ENCODE assay signal across 8 cellular contexts in genomic region chrX:37846558-37846933, GRCh38. TPM values are rescaled to one million over a fixed set of nuclear protein-coding genes. Genes with fewer than 3 reads are reported as not detected.
DNase-seq lines count a peak whose midpoint lies in the region; TF ChIP-seq lines count a peak whose summit lies in the region.

No MANE protein-coding gene starts in this region.

- no peaks in the 10 kb centered on the region for H4K20me1 ChIP-seq in BLaER1

- peak overlapping the region; percentile 61 for H3K4me2 ChIP-seq in BLaER1

- H3K4me1 Mint-ChIP-seq in nephron progenitor cell: no peaks in the 10 kb centered on the region

- in situ Hi-C loops in ACHN (cut with HindIII; ENCODE audit: low pct_ligation_motif_present, low pct_unique_long_range_greater_than_20kb, low sequenced_read_pairs): no loop called here

- H3K4me3 Mint-ChIP-seq in nephron progenitor cell: peak overlapping the region; percentile 74

- intact Hi-C loops in dorsolateral prefrontal cortex (cut with DNase I): no loop called here

- TF ChIP-seq CTCF in dorsolateral prefrontal cortex (IDR thresholded peaks at IDR 0.05 in 54 of 56, conservative IDR thresholded peaks at IDR 0.05 in 2 of 56; ENCODE audit: low read depth in 1 of 56, partially characterized antibody in 56 of 56) (no peak), nephron progenitor cell (IDR thresholded peaks at IDR 0.05) (no peak)

- no peak overlapping the region for H3K9ac ChIP-seq in BLaER1

- H3K27me3 ChIP-seq in BLaER1: peaks cover 6% of the 10 kb centered on the region; the same call in 1 of the 2 replicates
- no peaks in the 10 kb centered on the region for H3K27me3 ChIP-seq in MG63
- peaks cover 0 to 55% (median 12%) of the 10 kb centered on the region in 45 donors for H3K27me3 ChIP-seq in dorsolateral prefrontal cortex

- H3K9me3 Mint-ChIP-seq in nephron progenitor cell: peaks cover 35% of the 10 kb centered on the region

- H3K4me3 ChIP-seq in BLaER1 (peak overlapping the region; percentile 71), MG63 (peak overlapping the region; percentile 61), dorsolateral prefrontal cortex (peak overlapping the region; percentile 32 to 81 (median 67))

- H3K27me3 Mint-ChIP-seq in nephron progenitor cell (ENCODE audit: low read depth, poor library complexity): no peaks in the 10 kb centered on the region

- H3K36me3 ChIP-seq in BLaER1 (no peaks in the 10 kb centered on the region), MG63 (no peaks in the 10 kb centered on the region)

- no peak overlapping the region for H3K27ac Mint-ChIP-seq in nephron progenitor cell

- H3K36me3 Mint-ChIP-seq in nephron progenitor cell (ENCODE audit: low read depth): peaks cover 14% of the 10 kb centered on the region

- H3K9me3 ChIP-seq in BLaER1 (peaks cover 13% of the 10 kb centered on the region; the same call in 1 of the 2 replicates), MG63 (no peaks in the 10 kb centered on the region)

- H3K27ac ChIP-seq in BLaER1 (no peak overlapping the region), dorsolateral prefrontal cortex (peak overlapping the region in 37 of 59 donors; percentile 25 to 90 (median 78))

- H3K4me1 ChIP-seq in BLaER1: peaks cover 9% of the 10 kb centered on the region; the same call in 1 of the 2 replicates

- DNase-seq in MG63: no peak
- no peak for DNase-seq in dorsolateral prefrontal cortex
- no peak for DNase-seq in nephron progenitor cell
- DNase-seq in occipital lobe (lab: John Stamatoyannopoulos, UW): no peak
- no peak for DNase-seq in NCI-H82 (lab: John Stamatoyannopoulos, UW)
- no peak for DNase-seq in ACHN
- DNase-seq in NCI-H748 (lab: John Stamatoyannopoulos, UW; ENCODE audit: unreplicated experiment): no peak

RNA-seq across cellular contexts. Expression of gene DYNLT3, which starts 0.8 kb away (rescaled TPM):
- 22.4 and 34.2 TPM in 2 replicates for total RNA-seq in MG63 (2014; rRNA removed; shearing (Covaris generic); ENCODE audit: low replicate concordance)
- total RNA-seq in dorsolateral prefrontal cortex (10 to 100 TPM; 21.8 to 86.9 (median 58.5) TPM), occipital lobe (27.6 TPM)
